Comparison of ENCODE assay signal across 17 cellular contexts in genomic region chr4:147879676-147880075, GRCh38.
DNase-seq lines count a peak whose midpoint lies in the region; ATAC-seq and TF ChIP-seq lines count a peak whose summit lies in the region.
"Had no signal": no experiment of that assay in that cellular context is flagged by ENCODE, and none has a peak within 500 bp of the region (broad histone marks: within the 10 kb centered on the region; RNA-seq: fewer than 3 reads in every experiment).

No MANE protein-coding gene starts in this region.

- no peaks in the 10 kb centered on the region for H3K9me3 ChIP-seq in SK-N-MC (ENCODE audit: low read depth, low read length)
- H3K9me3 ChIP-seq: A549 had no signal

- H3K27ac Mint-ChIP-seq in activated CD4-positive, alpha-beta T cell treated with anti-CD3 and anti-CD28 coated beads for 36 hours: no peak overlapping the region
- H3K27ac Mint-ChIP-seq: CD14-positive monocyte; CD8-positive, alpha-beta T cell had no signal

- no peaks in the 10 kb centered on the region for H3K27me3 Mint-ChIP-seq in activated CD4-positive, alpha-beta T cell treated with anti-CD3 and anti-CD28 coated beads for 36 hours

- no peak for TF ChIP-seq CTCF in astrocyte of the spinal cord (IDR thresholded peaks at IDR 0.05; ENCODE audit: low read depth, low read length)
- TF ChIP-seq CTCF in fibroblast of the aortic adventitia (IDR thresholded peaks at IDR 0.05; ENCODE audit: insufficient read depth, low read length): no peak

- peaks cover 19% of the 10 kb centered on the region for H3K36me3 Mint-ChIP-seq in activated CD4-positive, alpha-beta T cell treated with anti-CD3 and anti-CD28 coated beads for 36 hours (ENCODE audit: low read depth)

- peaks cover 3% of the 10 kb centered on the region for H3K9me3 Mint-ChIP-seq in activated CD4-positive, alpha-beta T cell treated with anti-CD3 and anti-CD28 coated beads for 36 hours (ENCODE audit: low read depth)

- CTCF ChIA-PET in activated CD4-positive, alpha-beta T cell treated with anti-CD3 and anti-CD28 coated beads for 36 hours (lab: Charles Lee): interaction anchor here (5.1 kb wide), 1 partner anchor 12 kb away, joined by 32 read pairs; no protein-coding TSS in a partner anchor

- in situ Hi-C loops in astrocyte of the spinal cord (cut with HindIII; ENCODE audit: low sequenced_read_pairs): no loop called here

- ATAC-seq in activated CD4-positive, alpha-beta T cell treated with anti-CD3 and anti-CD28 coated beads for 36 hours: no peak
- no peak for ATAC-seq in HG02970 (IDR thresholded peaks at IDR 0.05; ENCODE audit: low FRiP score, unreplicated experiment)
- ATAC-seq: A549; CD8-positive, alpha-beta T cell had no signal

- intact Hi-C loops in activated CD4-positive, alpha-beta T cell treated with anti-CD3 and anti-CD28 coated beads for 36 hours (cut with DNase I, micrococcal nuclease): no loop called here

- H3K4me3 ChIP-seq in SK-N-MC (no peak overlapping the region), astrocyte of the spinal cord (ENCODE audit: low read depth, low read length) (no peak overlapping the region), fibroblast of the aortic adventitia (ENCODE audit: low read depth, low read length) (no peak overlapping the region)
- H3K4me3 ChIP-seq: A549 had no signal

- POLR2A ChIA-PET in activated CD4-positive, alpha-beta T cell treated with anti-CD3 and anti-CD28 coated beads for 36 hours (lab: Charles Lee): no interaction called here

- no peak overlapping the region for H3K9ac ChIP-seq in SK-N-MC (ENCODE audit: insufficient read length)

- peak overlapping the region; percentile 79; the same call in 1 of the 2 replicates for H3K27ac ChIP-seq in SK-N-MC
- H3K27ac ChIP-seq: A549 had no signal

- H3K4me3 Mint-ChIP-seq in activated CD4-positive, alpha-beta T cell treated with anti-CD3 and anti-CD28 coated beads for 36 hours: no peak overlapping the region
- H3K4me3 Mint-ChIP-seq: CD14-positive monocyte; CD8-positive, alpha-beta T cell had no signal

- peaks cover 8% of the 10 kb centered on the region; the same call in 1 of the 2 replicates for H3K36me3 ChIP-seq in SK-N-MC (ENCODE audit: insufficient read depth, low read length)

- no peak for DNase-seq in SK-N-MC (ENCODE audit: low read depth, low spot score)
- DNase-seq in astrocyte of the spinal cord (ENCODE audit: low read depth, low spot score): peak; percentile 20
- DNase-seq in fibroblast of the aortic adventitia (ENCODE audit: low read depth): peak; percentile 17
- no peak for DNase-seq in activated CD4-positive, alpha-beta T cell treated with anti-CD3 and anti-CD28 coated beads for 36 hours
- DNase-seq in NCI-H1694 (lab: John Stamatoyannopoulos, UW): no peak
- no peak for DNase-seq in NCI-H345 treated with DMSO at 0.1 percent for 48 hours (lab: John Stamatoyannopoulos, UW; ENCODE audit: unreplicated experiment)
- DNase-seq: CD8-positive, alpha-beta T cell; COR-L47; DMS153; DMS79 treated with DMSO at 0.1 percent for 48 hours; EL; GDM1; HCEC 1CT; IMR-90 had no signal

- no peaks in the 10 kb centered on the region for H3K4me1 Mint-ChIP-seq in activated CD4-positive, alpha-beta T cell treated with anti-CD3 and anti-CD28 coated beads for 36 hours
- H3K4me1 Mint-ChIP-seq: CD14-positive monocyte had no signal

Comparison
In these comparisons a context has a peak if more than half of its experiments do, and no peak if none do; other contexts are left out.
1. DNase-seq: peak in astrocyte of the spinal cord (single experiment) and fibroblast of the aortic adventitia (single experiment); none in SK-N-MC (single experiment), activated CD4-positive, alpha-beta T cell treated with anti-CD3 and anti-CD28 coated beads for 36 hours (single experiment), NCI-H1694 (single experiment) and NCI-H345 treated with DMSO at 0.1 percent for 48 hours (single experiment).